Comparison of ENCODE assay signal across 8 cellular contexts in the genomic region with DNA sequence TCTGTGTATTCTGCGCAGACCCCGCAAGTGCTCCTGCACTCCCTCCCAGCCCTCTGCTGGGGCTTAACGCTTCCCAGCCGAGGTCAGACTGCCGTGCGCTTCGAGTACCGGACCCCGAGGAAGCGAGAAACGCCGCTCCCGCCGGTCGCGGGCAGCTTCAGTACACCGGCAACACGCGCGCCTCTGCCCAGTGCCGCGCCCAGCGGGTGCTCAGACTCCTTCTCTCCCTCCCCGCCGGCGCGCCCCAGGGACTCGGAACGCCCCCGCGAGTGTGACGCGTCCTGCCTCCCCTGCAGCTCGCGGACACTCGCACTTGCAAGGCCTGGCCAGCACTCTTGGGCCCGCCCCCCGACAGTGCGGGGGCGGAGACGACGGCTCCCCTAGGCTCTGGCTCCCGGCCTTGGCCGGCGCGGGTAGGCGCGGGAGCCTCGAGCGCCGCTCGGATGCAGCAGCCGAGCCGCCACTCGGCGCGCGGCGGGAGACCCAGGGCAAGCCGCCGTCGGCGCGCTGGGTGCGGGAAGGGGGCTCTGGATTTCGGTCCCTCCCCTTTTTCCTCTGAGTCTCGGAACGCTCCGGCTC. TPM values are rescaled to one million over a fixed set of nuclear protein-coding genes. Genes with fewer than 3 reads are reported as not detected.
A peak's percentile ranks its signal among the peaks of the same experiment; 100 is the strongest.
DNase-seq lines count a peak whose midpoint lies in the region; ATAC-seq and TF ChIP-seq lines count a peak whose summit lies in the region.

A gene with protein sequence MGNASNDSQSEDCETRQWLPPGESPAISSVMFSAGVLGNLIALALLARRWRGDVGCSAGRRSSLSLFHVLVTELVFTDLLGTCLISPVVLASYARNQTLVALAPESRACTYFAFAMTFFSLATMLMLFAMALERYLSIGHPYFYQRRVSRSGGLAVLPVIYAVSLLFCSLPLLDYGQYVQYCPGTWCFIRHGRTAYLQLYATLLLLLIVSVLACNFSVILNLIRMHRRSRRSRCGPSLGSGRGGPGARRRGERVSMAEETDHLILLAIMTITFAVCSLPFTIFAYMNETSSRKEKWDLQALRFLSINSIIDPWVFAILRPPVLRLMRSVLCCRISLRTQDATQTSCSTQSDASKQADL (plus strand): TSS at position 410 of the 579 bp plus-strand sequence. CDS start 237 bp downstream, outside the sequence.

- H3K9me3 ChIP-seq in AG04450 (ENCODE audit: control insufficient read depth, insufficient read depth, low read length) (no peaks in the 10 kb centered on the region), T-helper 17 cell (ENCODE audit: control insufficient read depth, low read length, poor library complexity, severe bottlenecking) (no peaks in the 10 kb centered on the region), ascending aorta (no peaks in the 10 kb centered on the region), hepatocyte (ENCODE audit: low read depth) (no peaks in the 10 kb centered on the region), gastrocnemius medialis (no peaks in the 10 kb centered on the region)

- H3K27me3 Mint-ChIP-seq in T-helper 17 cell, result peaks cover 7% of the 10 kb centered on the region

- POLR2A ChIA-PET in AG04450 (lab: Yijun Ruan, JAX), result interaction anchor here (0.6 to 1.6 kb wide), 7 partner anchors 52 to 1261 kb away, joined by 3 to 13 read pairs (median 3); partner anchors contain the start of gene NID2

- H3K36me3 ChIP-seq in ascending aorta (no peaks in the 10 kb centered on the region), hepatocyte (replicated peaks; ENCODE audit: insufficient read depth, low read depth) (no peaks in the 10 kb centered on the region), gastrocnemius medialis (no peaks in the 10 kb centered on the region)

- peak within 1 kb of the TSS; percentile 96 for H3K4me2 ChIP-seq in hepatocyte

- CTCF ChIA-PET in AG04450 (lab: Charles Lee), result interaction anchor here (1.0 kb wide), 1 partner anchor 160 kb away, joined by 3 read pairs; no protein-coding TSS in a partner anchor

- peak within 1 kb of the TSS; percentile 55 for H2AFZ ChIP-seq in hepatocyte

- H3K27ac ChIP-seq in AG04450 (ENCODE audit: low read depth, low read length) (peak within 1 kb of the TSS; percentile 70), ascending aorta (peak within 1 kb of the TSS in 1 of 2 donors; percentile 5), hepatocyte (peak within 1 kb of the TSS; percentile 18), gastrocnemius medialis (no peak within 1 kb of the TSS)

- H3K27ac Mint-ChIP-seq in T-helper 17 cell, result peak within 1 kb of the TSS; percentile 99

- H3K27me3 ChIP-seq in AG04450 (ENCODE audit: control insufficient read depth, insufficient read depth, low read length), result no peaks in the 10 kb centered on the region
- H3K27me3 ChIP-seq in ascending aorta, result no peaks in the 10 kb centered on the region
- H3K27me3 ChIP-seq in hepatocyte, result peaks cover 20% of the 10 kb centered on the region
- peaks cover 9 to 21% (median 21%) of the 10 kb centered on the region in 3 donors for H3K27me3 ChIP-seq in gastrocnemius medialis

- intact Hi-C loops in ascending aorta (cut with DNase I) (no loop called here), gastrocnemius medialis (cut with DNase I; ENCODE audit: low total_unique reads) (no loop called here)

- no peaks in the 10 kb centered on the region for H4K20me1 ChIP-seq in hepatocyte (ENCODE audit: insufficient read depth, poor library complexity, severe bottlenecking)

- H3K4me1 Mint-ChIP-seq in T-helper 17 cell, result peaks cover 66% of the 10 kb centered on the region

- H3K79me2 ChIP-seq in hepatocyte, result peaks cover 2% of the 10 kb centered on the region

- peak within 1 kb of the TSS; percentile 100 for H3K4me3 Mint-ChIP-seq in T-helper 17 cell

- peak; percentile 92 for DNase-seq in AG04450 (ENCODE audit: low read depth, low spot score)
- peak in 50 of 76 experiments; percentile 3 to 66 (median 32) for DNase-seq in HUDEP-2 (lab: John Stamatoyannopoulos, UW; ENCODE audit: unreplicated experiment in 76 of 76)
- peak; percentile 52 to 65 (median 58) for DNase-seq in T-helper 17 cell
- DNase-seq in ascending aorta (ENCODE audit: low spot score in 2 of 2), result peak; percentile 60 to 91
- DNase-seq in hepatocyte (ENCODE audit: low spot score), result peak; percentile 86
- DNase-seq in gastrocnemius medialis, result peak; percentile 45 to 54

- H3K4me3 ChIP-seq in AG04450 (ENCODE audit: low read depth, low read length) (peak within 1 kb of the TSS; percentile 67), ascending aorta (peak within 1 kb of the TSS; percentile 62 to 65), hepatocyte (peak within 1 kb of the TSS; percentile 52), gastrocnemius medialis (peak within 1 kb of the TSS; percentile 41 to 57 (median 54))

- TF ChIP-seq POLR2A in gastrocnemius medialis (IDR thresholded peaks at IDR 0.05), result peak; percentile 30 to 50

- H3K36me3 Mint-ChIP-seq in T-helper 17 cell (ENCODE audit: low read depth), result peaks cover 27% of the 10 kb centered on the region

- in situ Hi-C loops in gastrocnemius medialis (cut with MboI; ENCODE audit: low sequenced_read_pairs in 4 of 4), result no loop called here

- ATAC-seq in GM19035 (IDR thresholded peaks at IDR 0.05; ENCODE audit: unreplicated experiment), result peak; percentile 57
- peak; percentile 68 for ATAC-seq in T-helper 17 cell
- ATAC-seq in gastrocnemius medialis, result peak; percentile 40 to 49
- no peak for ATAC-seq in HG03342 (IDR thresholded peaks at IDR 0.05; ENCODE audit: unreplicated experiment)

- no peak for TF ChIP-seq CTCF in AG04450 (IDR thresholded peaks at IDR 0.05; ENCODE audit: low read depth, low read length)
- no peak for TF ChIP-seq CTCF in ascending aorta (IDR thresholded peaks at IDR 0.05)
- TF ChIP-seq CTCF in hepatocyte (IDR thresholded peaks at IDR 0.05; ENCODE audit: poor library complexity), result no peak
- TF ChIP-seq CTCF in gastrocnemius medialis (IDR thresholded peaks at IDR 0.05 in 4 of 5, conservative IDR thresholded peaks at IDR 0.05 in 1 of 5), result no peak

- H3K9me2 ChIP-seq in hepatocyte (replicated peaks; ENCODE audit: insufficient read depth), result no peaks in the 10 kb centered on the region

- H3K4me1 ChIP-seq in ascending aorta (peaks cover 3 to 7% of the 10 kb centered on the region in 2 donors), hepatocyte (ENCODE audit: insufficient read depth) (peaks cover 8% of the 10 kb centered on the region), gastrocnemius medialis (peaks cover 6 to 15% of the 10 kb centered on the region in 2 donors)

- under 1% methylated on average over 52 of the region's 69 CpGs for WGBS in hepatocyte (ENCODE audit: low lambda C conversion rate, missing lambda C conversion rate)

RNA-seq across cellular contexts. Expression of the gene that starts here (rescaled TPM):
- polyA plus RNA-seq in AG04450 (2011; rRNA removed), result 56.9 and 70.7 TPM in 2 replicates
- polyA minus RNA-seq in AG04450 (2011; rRNA and poly(A)+ RNA removed), result 17.5 and 26.8 TPM in 2 replicates
- total RNA-seq in T-helper 17 cell, result 10 to 100 TPM; 40.5 to 52.1 TPM
- 1.9 TPM for total RNA-seq in ascending aorta
- total RNA-seq in hepatocyte, result 18.5 and 18.7 TPM in 2 replicates
- 43.0 and 49.3 TPM in 2 replicates for polyA plus RNA-seq in hepatocyte
- under 1 TPM in 2 of 4 donors, not detected in 2; 0.25 to 0.78 TPM for total RNA-seq in gastrocnemius medialis

Comparison
In these comparisons a context has a peak if more than half of its experiments do, and no peak if none do; other contexts are left out.
1. Peak in DNase-seq, ATAC-seq and H3K4me3 ChIP-seq in gastrocnemius medialis; RNA of the gene not detected or under 1 TPM.
2. DNase-seq: peak in every context shown above with its lines; median percentile 92 in AG04450; 86 in hepatocyte; 76 in ascending aorta; 58 in T-helper 17 cell; 50 in gastrocnemius medialis; 32 in HUDEP-2.
3. H3K27ac ChIP-seq: peak in AG04450 (single experiment) and hepatocyte (single experiment); none in gastrocnemius medialis (0 of 4).
4. Peak in every context shown above with its lines, with median percentiles within 50 percentile points of each other: H3K4me3 ChIP-seq.